ENCODE assay signal across 8 cellular contexts in the genomic region with DNA sequence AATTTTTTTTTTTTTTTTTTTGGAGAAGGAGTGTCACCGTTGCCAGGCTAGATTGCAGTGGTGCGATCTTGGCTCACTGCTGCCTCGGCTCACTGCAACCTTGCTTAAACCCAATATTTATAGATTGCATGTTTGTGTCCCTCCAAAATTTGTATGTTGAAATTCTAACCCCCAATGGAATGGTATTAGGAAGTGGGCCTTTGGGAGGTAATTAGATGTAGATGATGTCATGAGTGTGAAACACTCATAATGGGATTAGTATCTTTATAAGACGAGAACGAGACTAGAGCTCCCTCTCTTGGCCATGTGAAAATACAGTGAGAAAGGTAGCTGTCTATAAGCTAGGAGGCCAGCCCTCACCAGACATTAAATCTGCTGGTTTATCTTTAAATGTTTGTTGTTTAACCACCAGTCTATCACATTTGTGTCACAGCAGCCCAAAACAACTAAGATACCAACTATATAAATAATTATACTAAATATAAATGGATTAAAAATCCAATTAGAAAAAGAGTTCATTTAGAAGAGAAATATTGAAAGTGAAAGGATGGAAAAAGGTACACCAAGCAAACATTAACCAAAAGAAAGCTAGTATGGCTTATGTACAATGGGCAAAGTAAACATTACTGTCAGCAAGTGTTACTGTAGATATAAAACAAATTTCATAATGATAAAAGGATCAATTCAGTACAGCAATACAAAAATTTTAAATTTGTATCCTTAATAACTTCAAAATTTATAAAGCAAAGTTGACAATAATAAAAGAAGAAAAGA.
DNase-seq lines count a peak whose midpoint lies in the region; ATAC-seq and TF ChIP-seq lines count a peak whose summit lies in the region.

No MANE protein-coding gene starts in this region.

- TF ChIP-seq CTCF in GM12874 (IDR thresholded peaks at IDR 0.05; ENCODE audit: insufficient read depth, low read depth, low read length) (peak; percentile 43; the same call in 1 of the 2 replicates), RWPE1 (conservative IDR thresholded peaks at IDR 0.05; ENCODE audit: low read depth) (no peak)

- peaks cover 6% of the 10 kb centered on the region for H3K4me1 Mint-ChIP-seq in memory B cell

- peak; percentile 93 for ATAC-seq in GM21360 (IDR thresholded peaks at IDR 0.05; ENCODE audit: unreplicated experiment)
- peak; percentile 99 for ATAC-seq in HG03439 (IDR thresholded peaks at IDR 0.05; ENCODE audit: unreplicated experiment)
- peak; percentile 71 for ATAC-seq in memory B cell (ENCODE audit: low read depth)

- H3K36me3 Mint-ChIP-seq in memory B cell, result peaks cover 20% of the 10 kb centered on the region

- POLR2A ChIA-PET in RWPE1 (lab: Yijun Ruan, JAX; ENCODE audit: low non-redundant PET), result no interaction called here

- no peak overlapping the region for H3K4me3 Mint-ChIP-seq in memory B cell

- CTCF ChIA-PET in RWPE1 (lab: Yijun Ruan, JAX), result interaction anchor here (0.6 to 0.8 kb wide), 2 partner anchors 8 to 18 kb away, joined by 3 to 6 read pairs; no protein-coding TSS in a partner anchor

- DNase-seq in SKM-1 (lab: John Stamatoyannopoulos, UW; ENCODE audit: unreplicated experiment) (peak; percentile 32), memory B cell (ENCODE audit: low spot score in 2 of 2) (no peak), RWPE1 (ENCODE audit: low spot score) (no peak), NCI-H446 (lab: John Stamatoyannopoulos, UW) (no peak), globus pallidus (ENCODE audit: low spot score) (no peak)

- H3K27me3 Mint-ChIP-seq in memory B cell, result peaks cover 2% of the 10 kb centered on the region

- peaks cover 9% of the 10 kb centered on the region for H3K9me3 Mint-ChIP-seq in memory B cell

- no peak overlapping the region for H3K27ac Mint-ChIP-seq in memory B cell

- H3K27ac ChIP-seq in RWPE1, result no peak overlapping the region
